In genomic region chr10:987906-988666, GRCh38 we compare ENCODE assay signal across 8 cellular contexts. TPM values are rescaled to one million over a fixed set of nuclear protein-coding genes. Genes with fewer than 3 reads are reported as not detected.
DNase-seq lines count a peak whose midpoint lies in the region; ATAC-seq and TF ChIP-seq lines count a peak whose summit lies in the region.

Gene GTPBP4, plus strand, starts transcription at chr10:988434. Its CDS starts 46 bp downstream, at chr10:988480.

- H3K36me3 Mint-ChIP-seq in activated T-helper 1 cell treated with anti-CD3 and anti-CD28 coated beads, Interleukin-12 subunit alpha, Interleukin-12 subunit beta, Interleukin-2, Interleukin-4 antibody, amounts not matched to agents 30 ng/mL and 10 ng/mL and 1 ng/mL, durations not matched to agents 14 hours and 24 hours and 36 hours (ENCODE audit: low read depth): peaks cover 32% of the 10 kb centered on the region
- peaks cover 0 to 10% of the 10 kb centered on the region in 2 donors for H3K36me3 Mint-ChIP-seq in naive B cell
- peaks cover 23% of the 10 kb centered on the region for H3K36me3 Mint-ChIP-seq in stimulated activated memory B cell treated with anti-CD40 and anti-IgM and Interleukin-4, amounts not matched to agents 10 μg/mL and 1 μg/mL and 100 μg/mL, for 72 hours

- H3K4me1 ChIP-seq in DOHH2 (ENCODE audit: control insufficient read depth, low read length) (peaks cover 30% of the 10 kb centered on the region), KMS-11 (ENCODE audit: low read depth, poor library complexity, severe bottlenecking) (peaks cover 18% of the 10 kb centered on the region)

- ATAC-seq in GM21737 (IDR thresholded peaks at IDR 0.05; ENCODE audit: unreplicated experiment): peak; percentile 95
- ATAC-seq in naive B cell (ENCODE audit: low read depth in 2 of 2): peak; percentile 97 to 99
- ATAC-seq in stimulated activated memory B cell treated with anti-CD40 and anti-IgM and Interleukin-4, amounts not matched to agents 10 μg/mL and 1 μg/mL and 100 μg/mL, for 72 hours: peak; percentile 99

- H3K9me3 ChIP-seq in DOHH2 (ENCODE audit: control insufficient read depth, insufficient read depth, low read length): no peaks in the 10 kb centered on the region

- H3K27me3 Mint-ChIP-seq in activated T-helper 1 cell treated with anti-CD3 and anti-CD28 coated beads, Interleukin-12 subunit alpha, Interleukin-12 subunit beta, Interleukin-2, Interleukin-4 antibody, amounts not matched to agents 30 ng/mL and 10 ng/mL and 1 ng/mL, durations not matched to agents 14 hours and 24 hours and 36 hours (ENCODE audit: insufficient read depth): no peaks in the 10 kb centered on the region
- H3K27me3 Mint-ChIP-seq in naive B cell: no peaks in the 10 kb centered on the region
- H3K27me3 Mint-ChIP-seq in stimulated activated memory B cell treated with anti-CD40 and anti-IgM and Interleukin-4, amounts not matched to agents 10 μg/mL and 1 μg/mL and 100 μg/mL, for 72 hours: no peaks in the 10 kb centered on the region

- H3K79me2 ChIP-seq in DOHH2 (ENCODE audit: control insufficient read depth, low read length) (peaks cover 62% of the 10 kb centered on the region), KMS-11 (ENCODE audit: insufficient read depth, low read depth) (peaks cover 59% of the 10 kb centered on the region)

- H3K27ac Mint-ChIP-seq in activated T-helper 1 cell treated with anti-CD3 and anti-CD28 coated beads, Interleukin-12 subunit alpha, Interleukin-12 subunit beta, Interleukin-2, Interleukin-4 antibody, amounts not matched to agents 30 ng/mL and 10 ng/mL and 1 ng/mL, durations not matched to agents 14 hours and 24 hours and 36 hours: peak within 1 kb of the TSS; percentile 99
- H3K27ac Mint-ChIP-seq in naive B cell: peak within 1 kb of the TSS; percentile 93 to 100 (median 98)
- H3K27ac Mint-ChIP-seq in stimulated activated memory B cell treated with anti-CD40 and anti-IgM and Interleukin-4, amounts not matched to agents 10 μg/mL and 1 μg/mL and 100 μg/mL, for 72 hours: peak within 1 kb of the TSS; percentile 99

- peak within 1 kb of the TSS; percentile 40 for H3K27ac ChIP-seq in DOHH2 (ENCODE audit: low read depth, low read length)
- peak within 1 kb of the TSS; percentile 68 for H3K27ac ChIP-seq in KMS-11

- peaks cover 35% of the 10 kb centered on the region for H3K4me1 Mint-ChIP-seq in activated T-helper 1 cell treated with anti-CD3 and anti-CD28 coated beads, Interleukin-12 subunit alpha, Interleukin-12 subunit beta, Interleukin-2, Interleukin-4 antibody, amounts not matched to agents 30 ng/mL and 10 ng/mL and 1 ng/mL, durations not matched to agents 14 hours and 24 hours and 36 hours (ENCODE audit: low read depth)
- H3K4me1 Mint-ChIP-seq in naive B cell: peaks cover 26 to 42% (median 40%) of the 10 kb centered on the region in 3 donors
- peaks cover 53% of the 10 kb centered on the region for H3K4me1 Mint-ChIP-seq in stimulated activated memory B cell treated with anti-CD40 and anti-IgM and Interleukin-4, amounts not matched to agents 10 μg/mL and 1 μg/mL and 100 μg/mL, for 72 hours

- H3K4me3 Mint-ChIP-seq in activated T-helper 1 cell treated with anti-CD3 and anti-CD28 coated beads, Interleukin-12 subunit alpha, Interleukin-12 subunit beta, Interleukin-2, Interleukin-4 antibody, amounts not matched to agents 30 ng/mL and 10 ng/mL and 1 ng/mL, durations not matched to agents 14 hours and 24 hours and 36 hours: peak within 1 kb of the TSS; percentile 97
- peak within 1 kb of the TSS; percentile 97 to 99 (median 97) for H3K4me3 Mint-ChIP-seq in naive B cell
- peak within 1 kb of the TSS; percentile 99 for H3K4me3 Mint-ChIP-seq in stimulated activated memory B cell treated with anti-CD40 and anti-IgM and Interleukin-4, amounts not matched to agents 10 μg/mL and 1 μg/mL and 100 μg/mL, for 72 hours

- intact Hi-C loops in activated T-helper 1 cell treated with anti-CD3 and anti-CD28 coated beads, Interleukin-12 subunit alpha, Interleukin-12 subunit beta, Interleukin-2, Interleukin-4 antibody, amounts not matched to agents 30 ng/mL and 10 ng/mL and 1 ng/mL, durations not matched to agents 14 hours and 24 hours and 36 hours (cut with micrococcal nuclease): loop anchor here (1.0 to 5.0 kb wide), 5 partner anchors 22 to 476 kb away; partner anchors contain the start of genes IDI1, LARP4B and WDR37

- H3K4me3 ChIP-seq in DOHH2 (ENCODE audit: low read length) (peak within 1 kb of the TSS; percentile 80), KMS-11 (IDR thresholded peaks at IDR 0.05; ENCODE audit: insufficient read depth, low read depth, low read length) (peak within 1 kb of the TSS; percentile 29)

- peak within 1 kb of the TSS; percentile 92 for H3K9ac ChIP-seq in KMS-11

- no peaks in the 10 kb centered on the region for H3K27me3 ChIP-seq in DOHH2 (ENCODE audit: control insufficient read depth, low read length)
- H3K27me3 ChIP-seq in KMS-11 (ENCODE audit: insufficient read depth, low read depth): no peaks in the 10 kb centered on the region

- H3K9me3 Mint-ChIP-seq in activated T-helper 1 cell treated with anti-CD3 and anti-CD28 coated beads, Interleukin-12 subunit alpha, Interleukin-12 subunit beta, Interleukin-2, Interleukin-4 antibody, amounts not matched to agents 30 ng/mL and 10 ng/mL and 1 ng/mL, durations not matched to agents 14 hours and 24 hours and 36 hours: no peaks in the 10 kb centered on the region
- H3K9me3 Mint-ChIP-seq in naive B cell: no peaks in the 10 kb centered on the region
- no peaks in the 10 kb centered on the region for H3K9me3 Mint-ChIP-seq in stimulated activated memory B cell treated with anti-CD40 and anti-IgM and Interleukin-4, amounts not matched to agents 10 μg/mL and 1 μg/mL and 100 μg/mL, for 72 hours

- H3F3A ChIP-seq in DOHH2 (ENCODE audit: control insufficient read depth, insufficient read depth): peaks cover 5% of the 10 kb centered on the region; the same call in 1 of the 2 replicates

- H2AFZ ChIP-seq in KMS-11 (ENCODE audit: low read depth): peak within 1 kb of the TSS; percentile 68

- peak; percentile 77 for TF ChIP-seq CTCF in DOHH2 (IDR thresholded peaks at IDR 0.05; ENCODE audit: low read depth, low read length, poor library complexity, severe bottlenecking)
- no peak for TF ChIP-seq CTCF in KMS-11 (conservative IDR thresholded peaks at IDR 0.05; ENCODE audit: low read depth, low read length)

- H3K4me2 ChIP-seq in DOHH2 (ENCODE audit: low read length): peak within 1 kb of the TSS; percentile 88
- H3K4me2 ChIP-seq in KMS-11: peak within 1 kb of the TSS; percentile 90

- H3K36me3 ChIP-seq in DOHH2 (ENCODE audit: control insufficient read depth, low read length) (peaks cover 34% of the 10 kb centered on the region), KMS-11 (ENCODE audit: insufficient read depth) (peaks cover 18% of the 10 kb centered on the region; the same call in 1 of the 2 replicates)

- H4K20me1 ChIP-seq in DOHH2 (ENCODE audit: control insufficient read depth, insufficient read depth, low read depth, low read length) (peaks cover 29% of the 10 kb centered on the region), KMS-11 (ENCODE audit: insufficient read depth) (peaks cover 6% of the 10 kb centered on the region; the same call in 1 of the 2 replicates)

- peak; percentile 99 for DNase-seq in RKO (ENCODE audit: low spot score)
- DNase-seq in activated T-helper 1 cell treated with anti-CD3 and anti-CD28 coated beads, Interleukin-12 subunit alpha, Interleukin-12 subunit beta, Interleukin-2, Interleukin-4 antibody, amounts not matched to agents 30 ng/mL and 10 ng/mL and 1 ng/mL, durations not matched to agents 14 hours and 24 hours and 36 hours (ENCODE audit: low spot score): peak; percentile 94
- peak; percentile 97 for DNase-seq in fibroblast of gingiva (ENCODE audit: low read depth)
- peak; percentile 93 for DNase-seq in naive B cell

- no peaks in the 10 kb centered on the region for H3K9me2 ChIP-seq in DOHH2 (replicated peaks; ENCODE audit: control insufficient read depth, low read length)

RNA-seq across cellular contexts. Expression of gene GTPBP4, which starts in this region (rescaled TPM):
- 193 and 202 TPM in 2 replicates for total RNA-seq in activated T-helper 1 cell treated with anti-CD3 and anti-CD28 coated beads, Interleukin-12 subunit alpha, Interleukin-12 subunit beta, Interleukin-2, Interleukin-4 antibody, amounts not matched to agents 30 ng/mL and 10 ng/mL and 1 ng/mL, durations not matched to agents 14 hours and 24 hours and 36 hours
- 10 to 100 TPM; 17.6 to 24.7 (median 22.0) TPM for polyA plus RNA-seq in naive B cell (ENCODE audit: low read depth in 6 of 6)

Comparison
In these comparisons a context has a peak if more than half of its experiments do, and no peak if none do; other contexts are left out.
1. Peak in every context shown above with its lines: DNase-seq, ATAC-seq, H3K4me3 ChIP-seq and H3K27ac ChIP-seq.